In the genomic region with DNA sequence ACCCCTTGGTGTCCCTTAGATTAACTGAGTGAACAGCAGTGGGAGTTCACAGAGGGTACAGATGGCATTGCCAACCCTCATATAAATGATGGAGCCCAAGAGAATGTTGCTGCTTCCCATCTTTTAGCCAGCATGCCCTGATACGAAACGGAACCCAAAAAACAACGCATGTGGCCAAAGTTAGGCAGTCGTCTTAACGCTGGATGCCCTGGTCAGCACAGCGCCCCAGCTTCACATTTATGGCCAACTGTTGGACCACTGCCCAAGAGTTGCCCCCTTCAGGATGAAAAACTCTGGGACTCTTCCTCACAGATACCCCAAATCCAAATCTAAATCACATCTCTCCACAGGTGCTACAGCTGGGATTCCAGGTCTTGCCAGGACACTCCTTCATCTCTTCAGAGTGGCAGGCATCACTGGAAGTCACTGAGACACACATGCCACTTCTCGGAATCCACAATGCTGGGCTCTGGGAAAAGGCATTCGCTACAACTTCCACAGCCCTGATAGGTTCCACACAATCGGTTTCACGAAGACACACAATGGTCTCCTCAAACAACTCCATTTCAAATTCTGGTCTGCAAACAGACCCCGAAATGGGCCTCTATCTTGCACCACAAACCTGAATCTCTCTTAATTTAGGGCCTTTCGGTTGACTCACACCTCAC, we compare ENCODE assay signal across 27 cellular contexts. TPM values are rescaled to one million over a fixed set of nuclear protein-coding genes. Genes with fewer than 3 reads are reported as not detected.
"Had no signal": no experiment of that assay in that cellular context is flagged by ENCODE, and none has a peak within 500 bp of the region (broad histone marks: within the 10 kb centered on the region; RNA-seq: fewer than 3 reads in every experiment).

No MANE protein-coding gene starts in this region.

- H3K27ac Mint-ChIP-seq: activated CD4-positive, alpha-beta memory T cell treated with anti-CD3 and anti-CD28 coated beads for 36 hours; activated CD4-positive, alpha-beta T cell treated with anti-CD3 and anti-CD28 coated beads for 36 hours; activated CD4-positive, alpha-beta T cell treated with anti-CD3 and anti-CD28 coated beads, Interleukin-2, amount 10 ng/mL, durations not matched to agents 24 days and 14 days; activated CD8-positive, alpha-beta T cell treated with anti-CD3 and anti-CD28 coated beads, Interleukin-2, amount 10 ng/mL, durations not matched to agents 7 days and 5 days; activated naive CD4-positive, alpha-beta T cell treated with anti-CD3 and anti-CD28 coated beads for 36 hours; activated naive CD4-positive, alpha-beta T cell treated with anti-CD3 and anti-CD28 coated beads, Interleukin-2, amount 50 U/mL, for 24 hours; activated naive CD8-positive, alpha-beta T cell treated with anti-CD3 and anti-CD28 coated beads for 36 hours; activated naive CD8-positive, alpha-beta T cell treated with anti-CD3 and anti-CD28 coated beads, Interleukin-2, amount 50 U/mL, for 24 hours; activated T-helper 17 cell treated with anti-CD3 and anti-CD28 coated beads, Interleukin-2, amount 50 U/mL, for 72 hours had no signal

- DNase-seq: activated CD4-positive, alpha-beta memory T cell treated with anti-CD3 and anti-CD28 coated beads for 36 hours; activated CD4-positive, alpha-beta T cell treated with anti-CD3 and anti-CD28 coated beads for 36 hours; activated CD4-positive, alpha-beta T cell treated with anti-CD3 and anti-CD28 coated beads, Interleukin-2, amount 10 ng/mL, durations not matched to agents 24 days and 14 days; activated CD4-positive, CD25-positive, alpha-beta regulatory T cell; activated CD4-positive, CD25-positive, alpha-beta regulatory T cell treated with anti-CD3 and anti-CD28 coated beads, Interleukin-2, amount 50 U/mL, for 72 hours; activated CD8-positive, alpha-beta T cell treated with anti-CD3 and anti-CD28 coated beads, Interleukin-2, amount 10 ng/mL, durations not matched to agents 7 days and 5 days; activated effector memory CD4-positive, alpha-beta T cell treated with Interleukin-2 at 50 U/mL for 16 hours; activated gamma-delta T cell treated with Interleukin-2 at 50 U/mL for 16 hours; activated naive CD4-positive, alpha-beta T cell treated with anti-CD3 and anti-CD28 coated beads for 36 hours; activated naive CD8-positive, alpha-beta T cell treated with anti-CD3 and anti-CD28 coated beads for 36 hours; activated naive CD8-positive, alpha-beta T cell treated with anti-CD3 and anti-CD28 coated beads, Interleukin-2, amount 50 U/mL, for 24 hours; activated T-cell treated with anti-CD3 and anti-CD28 coated beads, Interleukin-2, amount 50 U/mL, for 4 hours; amygdala; aorta; body of pancreas; central memory CD4-positive, alpha-beta T cell; cerebellar nuclear complex; colonic mucosa; effector CD8-positive, alpha-beta T cell; foreskin fibroblast; T-helper 1 cell; T-helper 2 cell had no signal

- H3K27me3 ChIP-seq: adrenal gland, body of pancreas, colonic mucosa had no signal

- H3K4me3 Mint-ChIP-seq: activated CD4-positive, alpha-beta memory T cell treated with anti-CD3 and anti-CD28 coated beads for 36 hours; activated CD4-positive, alpha-beta T cell treated with anti-CD3 and anti-CD28 coated beads for 36 hours; activated CD4-positive, alpha-beta T cell treated with anti-CD3 and anti-CD28 coated beads, Interleukin-2, amount 10 ng/mL, durations not matched to agents 24 days and 14 days; activated CD8-positive, alpha-beta T cell treated with anti-CD3 and anti-CD28 coated beads, Interleukin-2, amount 10 ng/mL, durations not matched to agents 7 days and 5 days; activated naive CD4-positive, alpha-beta T cell treated with anti-CD3 and anti-CD28 coated beads for 36 hours; activated naive CD4-positive, alpha-beta T cell treated with anti-CD3 and anti-CD28 coated beads, Interleukin-2, amount 50 U/mL, for 24 hours; activated naive CD8-positive, alpha-beta T cell treated with anti-CD3 and anti-CD28 coated beads for 36 hours; activated naive CD8-positive, alpha-beta T cell treated with anti-CD3 and anti-CD28 coated beads, Interleukin-2, amount 50 U/mL, for 24 hours; activated T-cell treated with anti-CD3 and anti-CD28 coated beads, Interleukin-2, amount 50 U/mL, for 4 hours; activated T-helper 17 cell treated with anti-CD3 and anti-CD28 coated beads, Interleukin-2, amount 50 U/mL, for 72 hours had no signal

- H3K4me3 ChIP-seq: adrenal gland, body of pancreas, colonic mucosa had no signal

- ATAC-seq: activated CD4-positive, alpha-beta T cell treated with anti-CD3 and anti-CD28 coated beads for 36 hours; activated CD8-positive, alpha-beta T cell treated with anti-CD3 and anti-CD28 coated beads, Interleukin-2, amount 10 ng/mL, durations not matched to agents 7 days and 5 days; activated naive CD8-positive, alpha-beta T cell treated with anti-CD3 and anti-CD28 coated beads, Interleukin-2, amount 50 U/mL, for 24 hours; activated T-cell treated with anti-CD3 and anti-CD28 coated beads, Interleukin-2, amount 50 U/mL, for 4 hours; activated T-helper 17 cell treated with anti-CD3 and anti-CD28 coated beads, Interleukin-2, amount 50 U/mL, for 72 hours; body of pancreas; esophagus mucosa had no signal

- H3K36me3 Mint-ChIP-seq: activated CD4-positive, alpha-beta memory T cell treated with anti-CD3 and anti-CD28 coated beads for 36 hours; activated naive CD4-positive, alpha-beta T cell treated with anti-CD3 and anti-CD28 coated beads, Interleukin-2, amount 50 U/mL, for 24 hours; activated naive CD8-positive, alpha-beta T cell treated with anti-CD3 and anti-CD28 coated beads for 36 hours had no signal

- H3K4me1 ChIP-seq: body of pancreas, colonic mucosa had no signal

- H3K9me3 ChIP-seq: adrenal gland, body of pancreas, colonic mucosa had no signal

- H3K27ac ChIP-seq: body of pancreas, colonic mucosa had no signal

- H3K36me3 ChIP-seq: colonic mucosa had no signal

- H3K9me3 Mint-ChIP-seq: activated CD4-positive, alpha-beta memory T cell treated with anti-CD3 and anti-CD28 coated beads for 36 hours; activated CD4-positive, alpha-beta T cell treated with anti-CD3 and anti-CD28 coated beads, Interleukin-2, amount 10 ng/mL, durations not matched to agents 24 days and 14 days; activated naive CD4-positive, alpha-beta T cell treated with anti-CD3 and anti-CD28 coated beads for 36 hours; activated naive CD4-positive, alpha-beta T cell treated with anti-CD3 and anti-CD28 coated beads, Interleukin-2, amount 50 U/mL, for 24 hours; activated naive CD8-positive, alpha-beta T cell treated with anti-CD3 and anti-CD28 coated beads for 36 hours; activated naive CD8-positive, alpha-beta T cell treated with anti-CD3 and anti-CD28 coated beads, Interleukin-2, amount 50 U/mL, for 24 hours; activated T-cell treated with anti-CD3 and anti-CD28 coated beads, Interleukin-2, amount 50 U/mL, for 4 hours; activated T-helper 17 cell treated with anti-CD3 and anti-CD28 coated beads, Interleukin-2, amount 50 U/mL, for 72 hours had no signal

RNA-seq across cellular contexts. Expression of a gene that starts 44.6 kb away (rescaled TPM):
- total RNA-seq: activated naive CD4-positive, alpha-beta T cell treated with anti-CD3 and anti-CD28 coated beads for 36 hours; activated naive CD8-positive, alpha-beta T cell treated with anti-CD3 and anti-CD28 coated beads for 36 hours; dermis microvascular lymphatic vessel endothelial cell had no signal
